ENCODE assay signal across 12 cellular contexts in genomic region chr2:32910883-32911598, GRCh38. TPM values are rescaled to one million over a fixed set of nuclear protein-coding genes. Genes with fewer than 3 reads are reported as not detected.
DNase-seq lines count a peak whose midpoint lies in the region; ATAC-seq, FAIRE-seq and TF ChIP-seq lines count a peak whose summit lies in the region.
"Had no signal": no experiment of that assay in that cellular context is flagged by ENCODE, and none has a peak within 500 bp of the region (broad histone marks: within the 10 kb centered on the region; RNA-seq: fewer than 3 reads in every experiment).

No MANE protein-coding gene starts in this region.

- peaks cover 3% of the 10 kb centered on the region for H3K27me3 Mint-ChIP-seq in activated T-helper 17 cell treated with anti-CD3 and anti-CD28 coated beads, Interleukin-2, amount 50 U/mL, for 72 hours
- no peaks in the 10 kb centered on the region for H3K27me3 Mint-ChIP-seq in chondrocyte (ENCODE audit: low read depth)

- H3K27ac Mint-ChIP-seq in activated T-helper 17 cell treated with anti-CD3 and anti-CD28 coated beads, Interleukin-2, amount 50 U/mL, for 72 hours, result no peak overlapping the region
- no peak overlapping the region for H3K27ac Mint-ChIP-seq in chondrocyte (ENCODE audit: unreplicated experiment)

- FAIRE-seq in GM12892 (lab: Jason Lieb, UNC), result peak; percentile 74

- no peak overlapping the region for H3K4me3 Mint-ChIP-seq in activated T-helper 17 cell treated with anti-CD3 and anti-CD28 coated beads, Interleukin-2, amount 50 U/mL, for 72 hours
- H3K4me3 Mint-ChIP-seq in chondrocyte (ENCODE audit: unreplicated experiment), result no peak overlapping the region

- no peaks in the 10 kb centered on the region for H3K9me3 Mint-ChIP-seq in activated T-helper 17 cell treated with anti-CD3 and anti-CD28 coated beads, Interleukin-2, amount 50 U/mL, for 72 hours
- peaks cover under 1% of the 10 kb centered on the region for H3K9me3 Mint-ChIP-seq in chondrocyte (ENCODE audit: low read depth)

- no peaks in the 10 kb centered on the region for H3K36me3 Mint-ChIP-seq in activated T-helper 17 cell treated with anti-CD3 and anti-CD28 coated beads, Interleukin-2, amount 50 U/mL, for 72 hours (ENCODE audit: low read depth)
- H3K36me3 Mint-ChIP-seq in chondrocyte (ENCODE audit: low read depth), result no peaks in the 10 kb centered on the region

- TF ChIP-seq CTCF in chondrocyte (IDR thresholded peaks at IDR 0.05), result no peak

- DNase-seq in GM12892 (ENCODE audit: insufficient read length) (no peak), M059J (ENCODE audit: low read depth) (peak; percentile 6), NCI-H1694 treated with DMSO at 0.1 percent for 48 hours (lab: John Stamatoyannopoulos, UW) (no peak), kidney glomerular epithelial cell (lab: John Stamatoyannopoulos, UW) (no peak), chondrocyte (ENCODE audit: low spot score) (no peak)
- DNase-seq: NCI-H1417, Peyer's patch, upper lobe of right lung had no signal

- no peak for TF ChIP-seq POLR2A in GM12892 (IDR thresholded peaks at IDR 0.05; ENCODE audit: low read depth, low read length)

- no peaks in the 10 kb centered on the region for H3K4me1 Mint-ChIP-seq in activated T-helper 17 cell treated with anti-CD3 and anti-CD28 coated beads, Interleukin-2, amount 50 U/mL, for 72 hours
- H3K4me1 Mint-ChIP-seq in chondrocyte (ENCODE audit: low read depth), result no peaks in the 10 kb centered on the region

- ATAC-seq in GM19468 (IDR thresholded peaks at IDR 0.05; ENCODE audit: extremely low read depth, unreplicated experiment) (peak; percentile 61), HG02973 (IDR thresholded peaks at IDR 0.05; ENCODE audit: unreplicated experiment) (peak; percentile 88)
- no peak for ATAC-seq in activated T-helper 17 cell treated with anti-CD3 and anti-CD28 coated beads, Interleukin-2, amount 50 U/mL, for 72 hours (replicated peaks)
- ATAC-seq: gastroesophageal sphincter, upper lobe of right lung had no signal

RNA-seq across cellular contexts. Expression of gene LTBP1, which starts 35.7 kb away (rescaled TPM):
- 0.34 TPM for polyA plus RNA-seq in GM12892 (2012; ENCODE audit: missing spikeins)
- total RNA-seq in M059J (2014; rRNA removed; shearing (Covaris generic)), result 4.4 and 9.2 TPM in 2 replicates
- under 1 TPM; 0.04 to 0.29 TPM for total RNA-seq in activated T-helper 17 cell treated with anti-CD3 and anti-CD28 coated beads, Interleukin-2, amount 50 U/mL, for 72 hours
- total RNA-seq in chondrocyte, result 302 to 398 TPM (median 392 TPM) in 3 replicates

Comparison
In these comparisons a context has a peak if more than half of its experiments do, and no peak if none do; other contexts are left out.
1. RNA of gene LTBP1, which starts 35.7 kb away (total RNA-seq): 302 to 398 TPM in chondrocyte; 4.4 to 9.2 TPM in M059J and 0.04 to 0.29 TPM in activated T-helper 17 cell treated with anti-CD3 and anti-CD28 coated beads, Interleukin-2, amount 50 U/mL, for 72 hours; every median in the first group is over 10 times any median in the second.